ENCODE assay signal across 14 cellular contexts in the genomic region with DNA sequence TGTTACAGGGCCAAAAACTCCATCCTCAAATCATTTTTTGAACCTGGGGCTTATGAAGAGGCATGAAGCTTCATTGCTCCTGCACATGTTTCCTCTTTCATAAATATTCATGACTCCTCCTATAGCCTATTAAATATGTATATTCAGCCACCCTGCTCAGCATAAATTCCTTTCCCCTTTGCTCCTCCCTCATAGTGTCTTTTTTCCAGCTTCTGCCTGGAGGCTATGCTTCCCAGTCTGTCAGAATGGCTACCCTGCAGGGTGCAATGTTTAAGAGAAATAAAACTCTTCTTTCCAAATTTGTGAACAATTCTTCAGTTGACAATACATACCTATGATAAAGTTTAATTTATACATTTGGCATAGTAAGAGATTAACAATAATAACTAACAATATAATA.
DNase-seq lines count a peak whose midpoint lies in the region; ATAC-seq and TF ChIP-seq lines count a peak whose summit lies in the region.
"Had no signal": no experiment of that assay in that cellular context is flagged by ENCODE, and none has a peak within 500 bp of the region (broad histone marks: within the 10 kb centered on the region; RNA-seq: fewer than 3 reads in every experiment).

No MANE protein-coding gene starts in this region.

- POLR2A ChIA-PET in A673 (lab: Charles Lee; ENCODE audit: low non-redundant PET), result no interaction called here

- H3K27me3 ChIP-seq in A673 (replicated peaks; ENCODE audit: insufficient read depth, low read depth, low read length, poor library complexity), result no peaks in the 10 kb centered on the region
- H3K27me3 ChIP-seq in NT2/D1 (ENCODE audit: insufficient read depth, insufficient read length), result no peaks in the 10 kb centered on the region

- no peaks in the 10 kb centered on the region for H3K36me3 ChIP-seq in A673 (ENCODE audit: insufficient read depth, low read length, poor library complexity, severe bottlenecking)
- H3K36me3 ChIP-seq in NT2/D1 (ENCODE audit: insufficient read depth, insufficient read length, low read length), result no peaks in the 10 kb centered on the region
- H3K36me3 ChIP-seq: HAP-1 had no signal

- DNase-seq in A673 (ENCODE audit: low spot score) (peak; percentile 49), M059J (ENCODE audit: low read depth) (peak; percentile 24), NT2/D1 (ENCODE audit: low read depth, low spot score) (peak; percentile 13), foreskin melanocyte (peak; percentile 6), SW480 (ENCODE audit: low spot score) (no peak), GM19240 (ENCODE audit: insufficient read length, low spot score) (no peak)
- DNase-seq: 8988T; C1 segment of cervical spinal cord; CD4-positive, alpha-beta T cell; DMS153; DMS79 treated with DMSO at 0.1 percent for 48 hours had no signal

- H3K4me3 ChIP-seq in A673 (ENCODE audit: low read depth, low read length, poor library complexity, severe bottlenecking) (no peak overlapping the region), NT2/D1 (ENCODE audit: insufficient read length, low read depth) (no peak overlapping the region)
- H3K4me3 ChIP-seq: HAP-1 had no signal

- BruUV-seq in A673 (replicated peaks; lab: Mats Ljungman, UMichigan), result no TSS peak

- H3K27ac ChIP-seq in A673 (ENCODE audit: low read depth, low read length, poor library complexity, severe bottlenecking), result no peak overlapping the region

- H3K9me3 ChIP-seq in A673 (ENCODE audit: low read depth, low read length, poor library complexity, severe bottlenecking) (no peaks in the 10 kb centered on the region), NT2/D1 (ENCODE audit: insufficient read depth, low read length) (no peaks in the 10 kb centered on the region)
- H3K9me3 ChIP-seq: HAP-1 had no signal

- no peak overlapping the region for H3K9ac ChIP-seq in NT2/D1 (ENCODE audit: insufficient read length, low read depth)

- intact Hi-C loops in A673 (cut with micrococcal nuclease; ENCODE audit: unreplicated experiment), result no loop called here

- H3K4me1 ChIP-seq in A673 (ENCODE audit: insufficient read depth, low read length, poor library complexity, severe bottlenecking) (no peaks in the 10 kb centered on the region), NT2/D1 (ENCODE audit: insufficient read depth, insufficient read length) (no peaks in the 10 kb centered on the region)
- H3K4me1 ChIP-seq: HAP-1 had no signal

- no peak for ATAC-seq in GM21786 (IDR thresholded peaks at IDR 0.05; ENCODE audit: unreplicated experiment)
- ATAC-seq: HepG2 had no signal

- CTCF ChIA-PET in A673 (lab: Charles Lee), result no interaction called here

- TF ChIP-seq CTCF in A673 (conservative IDR thresholded peaks at IDR 0.05; ENCODE audit: low read depth, low read length), result no peak

Comparison
In these comparisons a context has a peak if more than half of its experiments do, and no peak if none do; other contexts are left out.
1. DNase-seq: peak in A673 (single experiment), M059J (single experiment), NT2/D1 (single experiment) and foreskin melanocyte (single experiment); none in SW480 (single experiment) and GM19240 (single experiment).